Comparison of ENCODE assay signal across 30 cellular contexts in genomic region chr14:78412475-78412874, GRCh38.
"Had no signal": no experiment of that assay in that cellular context is flagged by ENCODE, and none has a peak within 500 bp of the region (broad histone marks: within the 10 kb centered on the region; RNA-seq: fewer than 3 reads in every experiment).

No MANE protein-coding gene starts in this region.

- H3K4me1 ChIP-seq: ascending aorta, body of pancreas, esophagus squamous epithelium had no signal

- DNase-seq: activated CD4-positive, alpha-beta memory T cell treated with anti-CD3 and anti-CD28 coated beads for 36 hours; activated CD4-positive, alpha-beta T cell treated with anti-CD3 and anti-CD28 coated beads for 36 hours; activated CD4-positive, alpha-beta T cell treated with anti-CD3 and anti-CD28 coated beads, Interleukin-2, amount 10 ng/mL, durations not matched to agents 24 days and 14 days; activated CD4-positive, CD25-positive, alpha-beta regulatory T cell; activated CD4-positive, CD25-positive, alpha-beta regulatory T cell treated with anti-CD3 and anti-CD28 coated beads, Interleukin-2, amount 50 U/mL, for 72 hours; activated CD8-positive, alpha-beta memory T cell treated with anti-CD3 and anti-CD28 coated beads, Interleukin-2, amount 10 ng/mL, durations not matched to agents 7 days and 5 days; activated CD8-positive, alpha-beta memory T cell treated with anti-CD3 and anti-CD28 coated beads, Interleukin-2, amount 50 U/mL, for 4 hours; activated CD8-positive, alpha-beta T cell treated with anti-CD3 and anti-CD28 coated beads, Interleukin-2, amount 10 ng/mL, durations not matched to agents 7 days and 5 days; activated gamma-delta T cell; activated naive CD4-positive, alpha-beta T cell; activated naive CD4-positive, alpha-beta T cell treated with anti-CD3 and anti-CD28 coated beads, Interleukin-2, amount 10 ng/mL, durations not matched to agents 7 days and 5 days; activated naive CD8-positive, alpha-beta T cell treated with anti-CD3 and anti-CD28 coated beads, Interleukin-2, amount 10 ng/mL, durations not matched to agents 7 days and 5 days; activated T-cell treated with anti-CD3 and anti-CD28 coated beads, Interleukin-2, amount 50 U/mL, for 1 hour; activated T-cell treated with anti-CD3 and anti-CD28 coated beads, Interleukin-2, amount 50 U/mL, for 48 hours; body of pancreas; caudate nucleus; cortex of kidney; dermis blood vessel endothelial cell; effector CD8-positive, alpha-beta T cell; esophagus squamous epithelium; head of caudate nucleus; hippocampal formation; T-helper 2 cell had no signal

- ATAC-seq: activated CD4-positive, alpha-beta T cell treated with anti-CD3 and anti-CD28 coated beads for 36 hours; activated CD8-positive, alpha-beta memory T cell treated with anti-CD3 and anti-CD28 coated beads, Interleukin-2, amount 10 ng/mL, durations not matched to agents 7 days and 5 days; activated CD8-positive, alpha-beta T cell treated with anti-CD3 and anti-CD28 coated beads, Interleukin-2, amount 10 ng/mL, durations not matched to agents 7 days and 5 days; activated naive CD4-positive, alpha-beta T cell treated with anti-CD3 and anti-CD28 coated beads, Interleukin-2, amount 50 U/mL, for 72 hours; body of pancreas had no signal

- H3K27ac ChIP-seq: ascending aorta, body of pancreas, epithelial cell of prostate, esophagus squamous epithelium had no signal

- H3K4me3 ChIP-seq: ascending aorta, body of pancreas, esophagus squamous epithelium had no signal

- H3K36me3 ChIP-seq: ascending aorta, esophagus squamous epithelium had no signal

- FAIRE-seq: colon, endometrium, endothelial cell of umbilical vein, frontal cortex had no signal

- H3K27me3 ChIP-seq: ascending aorta, body of pancreas, esophagus squamous epithelium had no signal

- H3K9me3 ChIP-seq: ascending aorta, body of pancreas, esophagus squamous epithelium had no signal
